In genomic region chr13:99380921-99381645, GRCh38 we compare ENCODE assay signal across 7 cellular contexts.
DNase-seq lines count a peak whose midpoint lies in the region; ATAC-seq, FAIRE-seq and TF ChIP-seq lines count a peak whose summit lies in the region.

No MANE protein-coding gene starts in this region.

- H3K4me3 ChIP-seq in H1 (ENCODE audit: extremely low read depth in 1 of 4, insufficient read depth in 2 of 4, low read depth in 3 of 4, low read length in 4 of 4) = no peak overlapping the region
- H3K4me3 ChIP-seq in thymus (ENCODE audit: low read length) = no peak overlapping the region
- no peak overlapping the region for H3K4me3 ChIP-seq in ovary

- H3K56ac ChIP-seq in H1 (replicated peaks; ENCODE audit: insufficient read length, low read depth, low read length) = no peak overlapping the region

- no peak overlapping the region for H2BK20ac ChIP-seq in H1 (ENCODE audit: low read length)

- H3K36me3 ChIP-seq in H1 (ENCODE audit: control insufficient read depth in 2 of 4, insufficient read depth in 4 of 4, low read length in 3 of 4) (peaks cover 0 to 5% (median 0%) of the 10 kb centered on the region in 4 experiments; a peak in 1 of 8 replicates), thymus (ENCODE audit: control insufficient read depth, insufficient read depth) (peaks cover 10% of the 10 kb centered on the region), ovary (no peaks in the 10 kb centered on the region)

- no peak for TF ChIP-seq POLR2A in H1 (IDR thresholded peaks at IDR 0.05; ENCODE audit: control extremely low read depth in 1 of 2, low read depth in 2 of 2, low read length in 2 of 2)
- TF ChIP-seq POLR2A in ovary (IDR thresholded peaks at IDR 0.05) = no peak

- DNase-seq in T-helper 2 cell (peak in 3 of 5 experiments; percentile 46 to 92 (median 61)), H1 (ENCODE audit: low read depth in 1 of 2, low spot score in 2 of 2) (peak in 1 of 2 experiments; percentile 19), NCI-H69 (lab: John Stamatoyannopoulos, UW) (no peak), ovary (no peak)

- H3K9ac ChIP-seq in H1 (replicated peaks in 1 of 4; ENCODE audit: extremely low read depth in 1 of 4, low read depth in 3 of 4, low read length in 3 of 4) = no peak overlapping the region

- H4K91ac ChIP-seq in H1 (replicated peaks; ENCODE audit: insufficient read length, low read length) = no peak overlapping the region

- no peak overlapping the region for H2AK5ac ChIP-seq in H1 (ENCODE audit: low read depth, low read length)

- H3K79me2 ChIP-seq in H1 (ENCODE audit: control insufficient read depth in 1 of 2, insufficient read depth in 2 of 2, low read length in 2 of 2) = no peaks in the 10 kb centered on the region

- H3K23me2 ChIP-seq in H1 (ENCODE audit: low read depth, low read length) = no peaks in the 10 kb centered on the region

- intact Hi-C loops in ovary (cut with DNase I) = no loop called here

- TF ChIP-seq EP300 in H1 (IDR thresholded peaks at IDR 0.05; ENCODE audit: borderline replicate concordance in 1 of 2, low read depth in 2 of 2, low read length in 2 of 2) (no peak), ovary (IDR thresholded peaks at IDR 0.05) (no peak)

- ATAC-seq in GM21576 (IDR thresholded peaks at IDR 0.05; ENCODE audit: unreplicated experiment) (peak; percentile 72), HG02970 (IDR thresholded peaks at IDR 0.05; ENCODE audit: low FRiP score, unreplicated experiment) (no peak)

- TF ChIP-seq CTCF in H1 (IDR thresholded peaks at IDR 0.05; ENCODE audit: control extremely low read depth in 1 of 3, insufficient read depth in 1 of 3, low read depth in 1 of 3, low read length in 3 of 3) (no peak), ovary (IDR thresholded peaks at IDR 0.05) (no peak)

- H3K27ac ChIP-seq in H1 (ENCODE audit: low read depth, low read length) (no peak overlapping the region), thymus (ENCODE audit: low read depth) (peak overlapping the region; percentile 67), ovary (no peak overlapping the region)

- H3K14ac ChIP-seq in H1 (ENCODE audit: insufficient read length) = no peak overlapping the region

- H3K9me3 ChIP-seq in H1 (ENCODE audit: insufficient read depth in 2 of 2, low read depth in 1 of 2, low read length in 1 of 2) (no peaks in the 10 kb centered on the region), thymus (ENCODE audit: control insufficient read depth) (no peaks in the 10 kb centered on the region), ovary (no peaks in the 10 kb centered on the region)

- H2BK120ac ChIP-seq in H1 (replicated peaks; ENCODE audit: low read depth, low read length) = no peak overlapping the region

- no peak overlapping the region for H3K4me2 ChIP-seq in H1 (ENCODE audit: insufficient read depth in 1 of 2, low read depth in 2 of 2, low read length in 2 of 2)

- H3K79me1 ChIP-seq in H1 (ENCODE audit: low read depth, low read length) = no peaks in the 10 kb centered on the region

- H2BK15ac ChIP-seq in H1 (ENCODE audit: low read length) = no peak overlapping the region

- no peak for TF ChIP-seq RAD21 in H1 (IDR thresholded peaks at IDR 0.05 in 1 of 2, conservative IDR thresholded peaks at IDR 0.05 in 1 of 2; ENCODE audit: low read depth in 2 of 2, low read length in 2 of 2)

- H4K8ac ChIP-seq in H1 (ENCODE audit: extremely low read depth, insufficient read depth, low read length) = no peak overlapping the region

- POLR2A ChIA-PET in H1 (lab: Charles Lee; ENCODE audit: partially characterized antibody) = no interaction called here

- H3K23ac ChIP-seq in H1 (ENCODE audit: insufficient read length) = no peak overlapping the region

- WGBS in H1 (ENCODE audit: extremely low coverage in 1 of 2, insufficient coverage in 1 of 2, insufficient read length in 1 of 2, insufficient replicate concordance in 2 of 2, low coverage in 1 of 2, low lambda C conversion rate in 2 of 2, missing lambda C conversion rate in 1 of 2), 2 experiments = 92% methylated on average over 15 of the region's 15 CpGs; no CpG with 5 or more reads in 1 of the 2 experiments
- WGBS in thymus = 86% methylated on average over 15 of the region's 15 CpGs
- WGBS in ovary, 3 donors = 93 to 95% (median 94%) methylated on average over 15 of the region's 15 CpGs

- H2BK12ac ChIP-seq in H1 (ENCODE audit: low read depth, low read length) = no peak overlapping the region

- H2BK5ac ChIP-seq in H1 (ENCODE audit: low read depth, low read length) = no peak overlapping the region

- no peak overlapping the region for H2AFZ ChIP-seq in H1 (ENCODE audit: low read length)

- H3K4me1 ChIP-seq in H1 (replicated peaks in 1 of 4; ENCODE audit: control insufficient read depth in 3 of 4, insufficient read depth in 4 of 4, low read length in 3 of 4) = peaks cover 2 to 19% (median 10%) of the 10 kb centered on the region in 4 experiments
- H3K4me1 ChIP-seq in thymus (ENCODE audit: control insufficient read depth, insufficient read depth, low read length) = peaks cover 36% of the 10 kb centered on the region
- peaks cover 2% of the 10 kb centered on the region for H3K4me1 ChIP-seq in ovary (ENCODE audit: insufficient read depth)

- H3K4ac ChIP-seq in H1 (replicated peaks; ENCODE audit: insufficient read length, low read depth, low read length) = no peak overlapping the region

- FAIRE-seq in H1 (lab: Jason Lieb, UNC) = peak; percentile 32

- no peaks in the 10 kb centered on the region for H3K27me3 ChIP-seq in H1 (replicated peaks in 1 of 4; ENCODE audit: control insufficient read depth in 3 of 4, extremely low read depth in 1 of 4, insufficient read depth in 3 of 4, low read length in 3 of 4)
- no peaks in the 10 kb centered on the region for H3K27me3 ChIP-seq in thymus (ENCODE audit: control insufficient read depth, insufficient read depth)
- H3K27me3 ChIP-seq in ovary = no peaks in the 10 kb centered on the region

- no peak overlapping the region for H4K5ac ChIP-seq in H1 (ENCODE audit: insufficient read length, low read depth, low read length)

- no peak overlapping the region for H3K18ac ChIP-seq in H1 (ENCODE audit: extremely low read depth, low read length)

- no peaks in the 10 kb centered on the region for H4K20me1 ChIP-seq in H1 (replicated peaks in 1 of 2; ENCODE audit: control insufficient read depth in 1 of 2, insufficient read depth in 2 of 2, low read length in 2 of 2)

- CTCF ChIA-PET in H1 (lab: Charles Lee; ENCODE audit: partially characterized antibody) = interaction anchor here (0.6 to 16.2 kb wide), 12 partner anchors 15 to 506 kb away, joined by 3 to 227 read pairs (median 4); no protein-coding TSS in a partner anchor

TF ChIP-seq in H1, 55 proteins besides CTCF, POLR2A, EP300 and RAD21:
- no peak for TF ChIP-seq USF2 (IDR thresholded peaks at IDR 0.05; ENCODE audit: low read length)
- TF ChIP-seq CEBPB (IDR thresholded peaks at IDR 0.05; ENCODE audit: low read depth, low read length) = no peak
- TF ChIP-seq CHD1 (IDR thresholded peaks at IDR 0.05; ENCODE audit: low read depth, low read length) = no peak
- no peak for TF ChIP-seq CREB1 (IDR thresholded peaks at IDR 0.05)
- no peak for TF ChIP-seq POU5F1 (IDR thresholded peaks at IDR 0.05; ENCODE audit: low read depth, low read length)
- TF ChIP-seq RFX5 (IDR thresholded peaks at IDR 0.05; ENCODE audit: borderline replicate concordance, low read depth, low read length) = no peak
- TF ChIP-seq BRCA1 (IDR thresholded peaks at IDR 0.05; ENCODE audit: low read depth, low read length) = no peak
- no peak for TF ChIP-seq SIN3A (conservative IDR thresholded peaks at IDR 0.05 in 1 of 2, IDR thresholded peaks at IDR 0.05 in 1 of 2; ENCODE audit: low read depth in 1 of 2, low read length in 2 of 2)
- TF ChIP-seq CBX5 (IDR thresholded peaks at IDR 0.05; ENCODE audit: low read depth, low read length) = no peak
- no peak for TF ChIP-seq JUND (IDR thresholded peaks at IDR 0.05; ENCODE audit: low read length)
- TF ChIP-seq ASH2L (IDR thresholded peaks at IDR 0.05; ENCODE audit: low read length) = no peak
- no peak for TF ChIP-seq SP4 (IDR thresholded peaks at IDR 0.05; ENCODE audit: low read length)
- TF ChIP-seq TCF12 (IDR thresholded peaks at IDR 0.05; ENCODE audit: low read depth, low read length) = no peak
- no peak for TF ChIP-seq HDAC6 (IDR thresholded peaks at IDR 0.05; ENCODE audit: low read depth, low read length)
- no peak for TF ChIP-seq TEAD4 (IDR thresholded peaks at IDR 0.05; ENCODE audit: low read depth, low read length)
- no peak for TF ChIP-seq RNF2 (IDR thresholded peaks at IDR 0.05; ENCODE audit: borderline replicate concordance, low read depth, low read length, missing control alignments, poor library complexity, severe bottlenecking)
- TF ChIP-seq MAFK (IDR thresholded peaks at IDR 0.05; ENCODE audit: low read depth, low read length) = no peak
- TF ChIP-seq E2F6 (IDR thresholded peaks at IDR 0.05) = no peak
TF ChIP-seq in H1: peak in this region for 0.

Comparison
In these comparisons a context has a peak if more than half of its experiments do, and no peak if none do; other contexts are left out.
1. DNase-seq: peak in T-helper 2 cell (3 of 5); none in NCI-H69 (single experiment) and ovary (0 of 5).